8 cellular contexts compared by ENCODE assay signal in the genomic region with DNA sequence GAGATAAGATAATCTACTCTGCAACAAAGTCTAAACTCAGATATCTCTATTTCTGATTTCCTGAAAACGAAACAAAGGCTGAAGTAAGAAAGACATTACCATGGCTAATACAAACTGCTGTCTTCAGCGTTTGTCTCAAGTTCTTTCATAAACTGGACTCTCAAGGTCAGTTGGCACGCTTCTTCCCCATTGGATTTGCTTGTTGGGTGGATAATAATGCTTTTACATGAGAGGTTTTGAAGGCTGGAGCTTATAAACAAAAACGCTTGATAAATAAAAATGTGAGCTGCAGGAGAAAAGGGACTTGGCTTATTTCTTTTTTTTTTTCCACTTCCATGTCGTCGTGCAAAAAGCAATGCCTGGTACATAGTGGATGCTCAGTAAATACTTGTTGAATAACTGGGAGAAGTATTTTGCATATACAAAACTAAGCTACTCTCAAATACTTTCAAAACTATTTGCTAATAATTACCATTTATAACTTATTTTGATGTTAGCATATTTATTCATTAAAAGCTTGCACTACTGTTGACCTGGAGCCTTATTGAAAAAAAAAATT.
DNase-seq lines count a peak whose midpoint lies in the region; ATAC-seq and TF ChIP-seq lines count a peak whose summit lies in the region.

No MANE protein-coding gene starts in this region.

- H3K4me1 ChIP-seq in muscle layer of colon (ENCODE audit: insufficient read depth, low read length) = peaks cover 8% of the 10 kb centered on the region

- peak overlapping the region; percentile 32 for H3K4me3 ChIP-seq in MG63
- H3K4me3 ChIP-seq in coronary artery = peak overlapping the region; percentile 48
- H3K4me3 ChIP-seq in muscle layer of colon (ENCODE audit: low read depth in 1 of 2, low read length in 2 of 2) = peak overlapping the region in 1 of 2 donors; percentile 30

- H3K9me3 ChIP-seq in MG63 (no peaks in the 10 kb centered on the region), muscle layer of colon (ENCODE audit: low read length) (no peaks in the 10 kb centered on the region)

- ATAC-seq in activated T-cell treated with anti-CD3 and anti-CD28 coated beads, Interleukin-2, amount 50 U/mL, for 72 hours (replicated peaks in 1 of 2) = no peak
- ATAC-seq in omental fat pad (ENCODE audit: low FRiP score) = no peak

- H3K27me3 Mint-ChIP-seq in activated T-cell treated with anti-CD3 and anti-CD28 coated beads, Interleukin-2, amount 50 U/mL, for 72 hours (ENCODE audit: low read depth) = no peaks in the 10 kb centered on the region

- TF ChIP-seq CTCF in coronary artery (IDR thresholded peaks at IDR 0.05) (no peak), omental fat pad (IDR thresholded peaks at IDR 0.05) (no peak)

- H3K36me3 ChIP-seq in MG63 (no peaks in the 10 kb centered on the region), muscle layer of colon (ENCODE audit: insufficient read depth, low read length) (no peaks in the 10 kb centered on the region)

- peak overlapping the region; percentile 85 to 90 for H3K4me3 Mint-ChIP-seq in activated T-cell treated with anti-CD3 and anti-CD28 coated beads, Interleukin-2, amount 50 U/mL, for 72 hours

- peak overlapping the region; percentile 81 to 90 for H3K27ac ChIP-seq in coronary artery
- H3K27ac ChIP-seq in muscle layer of colon (ENCODE audit: low read depth, low read length) = peak overlapping the region; percentile 85

- H3K9ac ChIP-seq in muscle layer of colon (ENCODE audit: low read length) = peak overlapping the region; percentile 58

- H3K27me3 ChIP-seq in MG63 (no peaks in the 10 kb centered on the region), muscle layer of colon (ENCODE audit: control insufficient read depth in 1 of 2, insufficient read depth in 2 of 2, low read length in 2 of 2) (no peaks in the 10 kb centered on the region)

- H3K27ac Mint-ChIP-seq in activated T-cell treated with anti-CD3 and anti-CD28 coated beads, Interleukin-2, amount 50 U/mL, for 72 hours = peak overlapping the region; percentile 98

- H3K36me3 Mint-ChIP-seq in activated T-cell treated with anti-CD3 and anti-CD28 coated beads, Interleukin-2, amount 50 U/mL, for 72 hours (ENCODE audit: insufficient read depth in 2 of 2) = peaks cover 0 to 1% of the 10 kb centered on the region in 2 donors

- no peaks in the 10 kb centered on the region for H3K9me3 Mint-ChIP-seq in activated T-cell treated with anti-CD3 and anti-CD28 coated beads, Interleukin-2, amount 50 U/mL, for 72 hours

- no peak for DNase-seq in activated T-cell treated with anti-CD3 and anti-CD28 coated beads, Interleukin-2, amount 50 U/mL, for 72 hours
- DNase-seq in activated T-cell treated with anti-CD3 and anti-CD28 coated beads, Interleukin-2, amount 50 U/mL, for 1 hour = no peak
- DNase-seq in MG63 (peak; percentile 21), coronary artery (ENCODE audit: low spot score) (no peak), cerebellar nuclear complex (lab: John Stamatoyannopoulos, UW) (no peak), iPS-NIHi7 (ENCODE audit: extremely low spot score) (no peak), omental fat pad (ENCODE audit: low spot score) (no peak)

- H3K4me1 Mint-ChIP-seq in activated T-cell treated with anti-CD3 and anti-CD28 coated beads, Interleukin-2, amount 50 U/mL, for 72 hours (ENCODE audit: low read depth) = peaks cover 32% of the 10 kb centered on the region
